15 cellular contexts compared by ENCODE assay signal in the genomic region with DNA sequence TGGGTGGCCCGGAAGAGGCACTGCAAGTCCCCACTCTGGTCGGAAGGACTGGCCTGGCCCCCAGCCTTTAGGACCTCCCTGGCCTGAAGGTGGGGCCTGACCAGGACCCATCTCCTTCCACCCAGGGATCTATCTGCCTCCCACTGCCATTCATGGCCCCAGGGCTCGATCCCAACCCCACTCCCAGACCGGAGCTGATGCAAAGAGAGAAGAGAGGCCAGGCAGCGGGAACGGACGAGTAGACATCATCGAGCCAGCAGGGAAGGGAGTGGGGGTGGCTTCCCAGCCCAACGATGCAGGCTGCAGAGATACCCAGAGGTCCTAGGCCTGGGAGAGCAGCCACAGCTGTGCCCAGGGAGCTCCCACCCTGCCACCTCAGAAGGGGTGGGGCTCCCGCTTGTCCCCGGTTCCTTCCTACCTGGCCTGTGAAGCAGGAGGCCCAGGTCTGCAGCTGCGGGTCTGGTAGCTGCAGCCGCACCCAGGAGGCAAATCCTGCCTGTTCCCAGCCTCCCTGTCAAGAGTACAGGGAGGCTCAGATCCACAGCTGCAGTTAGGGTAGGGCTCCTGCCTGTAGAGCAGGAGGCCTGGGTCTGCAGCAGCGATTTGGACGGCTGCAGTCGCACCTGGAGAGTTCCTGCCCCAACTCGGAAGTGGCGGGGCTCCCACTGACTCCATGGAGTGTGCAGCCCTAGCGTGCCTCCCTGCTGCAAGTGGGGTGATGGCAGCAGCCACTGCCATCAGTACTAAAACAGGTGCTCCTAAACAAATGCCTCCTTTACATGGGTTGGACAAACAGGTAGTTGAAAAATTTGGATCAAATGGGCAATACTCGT.
DNase-seq lines count a peak whose midpoint lies in the region; ATAC-seq and TF ChIP-seq lines count a peak whose summit lies in the region.
"Had no signal": no experiment of that assay in that cellular context is flagged by ENCODE, and none has a peak within 500 bp of the region (broad histone marks: within the 10 kb centered on the region; RNA-seq: fewer than 3 reads in every experiment).

No MANE protein-coding gene starts in this region.

- H3K23ac ChIP-seq in IMR-90 (ENCODE audit: low read depth, low read length) = no peak overlapping the region

- H3K14ac ChIP-seq in IMR-90 (replicated peaks; ENCODE audit: low read depth, low read length) = no peak overlapping the region

- intact Hi-C loops in Right ventricle myocardium inferior (cut with DNase I) (no loop called here), IMR-90 (cut with micrococcal nuclease) (no loop called here)
- intact Hi-C loops in naive thymus-derived CD4-positive, alpha-beta T cell (cut with micrococcal nuclease) = no loop called here

- no peaks in the 10 kb centered on the region for H3K79me1 ChIP-seq in IMR-90 (ENCODE audit: low read depth in 1 of 2, low read length in 2 of 2)

- no peaks in the 10 kb centered on the region for H4K20me1 ChIP-seq in IMR-90 (ENCODE audit: insufficient read depth, low read length)
- H4K20me1 ChIP-seq: BLaER1 had no signal

- no peak overlapping the region for H3K18ac ChIP-seq in IMR-90 (ENCODE audit: low read depth, low read length)

- no peak overlapping the region for H2BK20ac ChIP-seq in IMR-90 (ENCODE audit: low read depth, low read length)

- H4K91ac ChIP-seq in IMR-90 (ENCODE audit: insufficient read depth, low read depth, low read length) = no peak overlapping the region

- TF ChIP-seq CTCF in right atrium auricular region (IDR thresholded peaks at IDR 0.05) (no peak), IMR-90 (conservative IDR thresholded peaks at IDR 0.05; ENCODE audit: low read depth, low read length) (no peak), upper lobe of left lung (IDR thresholded peaks at IDR 0.05) (no peak)

- WGBS in IMR-90 (ENCODE audit: extremely low coverage in 2 of 2, insufficient read length in 1 of 2), 2 experiments = 74% methylated on average over 8 of the region's 20 CpGs; no CpG with 5 or more reads in 1 of the 2 experiments
- WGBS in upper lobe of left lung, 2 donors = 86 to 90% methylated on average over 9 to 20 of the region's 20 CpGs

- no peak overlapping the region for H3K9ac ChIP-seq in IMR-90 (ENCODE audit: low read depth, low read length)
- H3K9ac ChIP-seq: BLaER1 had no signal

- no peak overlapping the region for H4K5ac ChIP-seq in IMR-90 (ENCODE audit: low read depth, low read length)

- H3K27me3 ChIP-seq in right atrium auricular region = no peaks in the 10 kb centered on the region
- no peaks in the 10 kb centered on the region for H3K27me3 ChIP-seq in IMR-90 (ENCODE audit: control insufficient read depth, insufficient read depth, low read length)
- no peaks in the 10 kb centered on the region for H3K27me3 ChIP-seq in naive thymus-derived CD4-positive, alpha-beta T cell (ENCODE audit: control insufficient read depth in 2 of 2, insufficient read depth in 2 of 2, low read length in 2 of 2)
- H3K27me3 ChIP-seq in upper lobe of left lung = no peaks in the 10 kb centered on the region
- H3K27me3 ChIP-seq in MG63 = no peaks in the 10 kb centered on the region
- H3K27me3 ChIP-seq: BLaER1 had no signal

- H3K4me1 ChIP-seq in right atrium auricular region (no peaks in the 10 kb centered on the region), IMR-90 (ENCODE audit: control insufficient read depth, insufficient read depth, low read length) (no peaks in the 10 kb centered on the region), upper lobe of left lung (no peaks in the 10 kb centered on the region)
- no peaks in the 10 kb centered on the region for H3K4me1 ChIP-seq in naive thymus-derived CD4-positive, alpha-beta T cell (ENCODE audit: control insufficient read depth in 2 of 2, insufficient read depth in 2 of 2, low read length in 2 of 2)
- H3K4me1 ChIP-seq: BLaER1, HAP-1 had no signal

- no peak for TF ChIP-seq POLR2A in IMR-90 (IDR thresholded peaks at IDR 0.05; ENCODE audit: low read depth, low read length)
- TF ChIP-seq POLR2A in upper lobe of left lung (IDR thresholded peaks at IDR 0.05) = no peak

- no peak for ATAC-seq in Right ventricle myocardium inferior
- ATAC-seq in IMR-90 (ENCODE audit: low read depth) = no peak
- ATAC-seq in naive thymus-derived CD4-positive, alpha-beta T cell = peak; percentile 24
- ATAC-seq in upper lobe of left lung (ENCODE audit: low FRiP score in 2 of 2) = peak; percentile 8 to 43
- ATAC-seq in GM18861 (IDR thresholded peaks at IDR 0.05; ENCODE audit: unreplicated experiment) = no peak
- ATAC-seq: GM12878 had no signal

- H3K36me3 ChIP-seq in right atrium auricular region (no peaks in the 10 kb centered on the region), IMR-90 (ENCODE audit: control insufficient read depth, insufficient read depth, low read length) (no peaks in the 10 kb centered on the region), upper lobe of left lung (no peaks in the 10 kb centered on the region), MG63 (no peaks in the 10 kb centered on the region)
- no peaks in the 10 kb centered on the region for H3K36me3 ChIP-seq in naive thymus-derived CD4-positive, alpha-beta T cell (ENCODE audit: control insufficient read depth in 2 of 3, insufficient read depth in 3 of 3, low read length in 3 of 3)
- H3K36me3 ChIP-seq: BLaER1, HAP-1 had no signal

- H3K9me3 Mint-ChIP-seq in naive thymus-derived CD4-positive, alpha-beta T cell = peaks cover 0 to 32% (median 11%) of the 10 kb centered on the region in 11 donors

- BruUV-seq in IMR-90 (replicated peaks; lab: Mats Ljungman, UMichigan) = no TSS peak

- in situ Hi-C loops in IMR-90 (cut with MboI; ENCODE audit: low sequenced_read_pairs) = no loop called here

- no peak for TF ChIP-seq RAD21 in IMR-90 (IDR thresholded peaks at IDR 0.05; ENCODE audit: low read length)

- no peak overlapping the region for H4K8ac ChIP-seq in IMR-90 (ENCODE audit: low read depth in 2 of 2, low read length in 2 of 2)

- CTCF ChIA-PET in IMR-90 (lab: Yijun Ruan, JAX) = no interaction called here
- CTCF ChIA-PET in naive thymus-derived CD4-positive, alpha-beta T cell (lab: Charles Lee) = no interaction called here

- H3K9me3 ChIP-seq in right atrium auricular region = no peaks in the 10 kb centered on the region
- H3K9me3 ChIP-seq in IMR-90 (ENCODE audit: control insufficient read depth, insufficient read depth, low read length) = peaks cover 15% of the 10 kb centered on the region
- no peaks in the 10 kb centered on the region for H3K9me3 ChIP-seq in naive thymus-derived CD4-positive, alpha-beta T cell (ENCODE audit: control insufficient read depth in 2 of 3, low read length in 3 of 3)
- peaks cover 3 to 12% (median 4%) of the 10 kb centered on the region in 4 donors for H3K9me3 ChIP-seq in upper lobe of left lung
- no peaks in the 10 kb centered on the region for H3K9me3 ChIP-seq in MG63
- H3K9me3 ChIP-seq: BLaER1, HAP-1 had no signal

- dilution Hi-C loops in IMR-90 (cut with HindIII; ENCODE audit: low sequenced_read_pairs, unreplicated experiment) = no loop called here

- H3K4me1 Mint-ChIP-seq in naive thymus-derived CD4-positive, alpha-beta T cell = no peaks in the 10 kb centered on the region
- H3K4me1 Mint-ChIP-seq: CD8-positive, alpha-beta memory T cell had no signal

- peak; percentile 37 for DNase-seq in Right ventricle myocardium inferior (ENCODE audit: missing footprints)
- DNase-seq in right atrium auricular region (ENCODE audit: low spot score) = no peak
- DNase-seq in IMR-90 = no peak
- DNase-seq in naive thymus-derived CD4-positive, alpha-beta T cell = no peak
- peak in 1 of 2 donors; percentile 49 for DNase-seq in upper lobe of left lung
- DNase-seq in MG63 = no peak
- no peak for DNase-seq in SHP77 (lab: John Stamatoyannopoulos, UW)
- DNase-seq: 8988T; AML-193; CD8-positive, alpha-beta memory T cell; DMS79 had no signal

- peak overlapping the region; percentile 16 for H2AK9ac ChIP-seq in IMR-90 (replicated peaks; ENCODE audit: low read depth, low read length, poor library complexity)

- no peaks in the 10 kb centered on the region for H3K9me1 ChIP-seq in IMR-90 (ENCODE audit: insufficient read depth, low read length)

- H2BK120ac ChIP-seq in IMR-90 (ENCODE audit: low read depth, low read length) = no peak overlapping the region

- H2AK5ac ChIP-seq in IMR-90 (ENCODE audit: low read depth, low read length) = no peak overlapping the region

- no peak overlapping the region for H3K27ac Mint-ChIP-seq in naive thymus-derived CD4-positive, alpha-beta T cell
- H3K27ac Mint-ChIP-seq: CD8-positive, alpha-beta memory T cell had no signal

- H3K4me3 ChIP-seq in right atrium auricular region = no peak overlapping the region
- no peak overlapping the region for H3K4me3 ChIP-seq in IMR-90 (ENCODE audit: insufficient read depth, low read depth, low read length)
- H3K4me3 ChIP-seq in naive thymus-derived CD4-positive, alpha-beta T cell (ENCODE audit: low read length) = no peak overlapping the region
- no peak overlapping the region for H3K4me3 ChIP-seq in upper lobe of left lung
- no peak overlapping the region for H3K4me3 ChIP-seq in MG63
- H3K4me3 ChIP-seq: BLaER1, GM12878, HAP-1 had no signal

- H2BK5ac ChIP-seq in IMR-90 (ENCODE audit: low read depth, low read length, poor library complexity, severe bottlenecking) = no peak overlapping the region

- no peaks in the 10 kb centered on the region for H3K27me3 Mint-ChIP-seq in naive thymus-derived CD4-positive, alpha-beta T cell
- H3K27me3 Mint-ChIP-seq: CD8-positive, alpha-beta memory T cell had no signal

- no peak overlapping the region for H3K4ac ChIP-seq in IMR-90 (ENCODE audit: low read depth, low read length)

- no peak overlapping the region for H3K27ac ChIP-seq in right atrium auricular region
- no peak overlapping the region for H3K27ac ChIP-seq in IMR-90 (ENCODE audit: insufficient read depth, low read length)
- H3K27ac ChIP-seq in naive thymus-derived CD4-positive, alpha-beta T cell (ENCODE audit: low read depth, low read length) = no peak overlapping the region
- H3K27ac ChIP-seq in upper lobe of left lung = no peak overlapping the region
- H3K27ac ChIP-seq: BLaER1 had no signal

- no peak overlapping the region for H2AFZ ChIP-seq in IMR-90 (replicated peaks; ENCODE audit: low read length, poor library complexity)

- no peak overlapping the region for H3K4me3 Mint-ChIP-seq in naive thymus-derived CD4-positive, alpha-beta T cell
- H3K4me3 Mint-ChIP-seq: CD8-positive, alpha-beta memory T cell had no signal

- H3K36me3 Mint-ChIP-seq in naive thymus-derived CD4-positive, alpha-beta T cell = no peaks in the 10 kb centered on the region
- H3K36me3 Mint-ChIP-seq: CD8-positive, alpha-beta memory T cell had no signal

- no peak overlapping the region for H2BK15ac ChIP-seq in IMR-90 (ENCODE audit: low read depth, low read length)

- POLR2A ChIA-PET in IMR-90 (lab: Charles Lee; ENCODE audit: unreplicated experiment) = no interaction called here
- POLR2A ChIA-PET in naive thymus-derived CD4-positive, alpha-beta T cell (lab: Charles Lee) = no interaction called here

- TF ChIP-seq EP300 in upper lobe of left lung (IDR thresholded peaks at IDR 0.05) = no peak

- no peak overlapping the region for H3K56ac ChIP-seq in IMR-90 (ENCODE audit: extremely low read depth, insufficient read depth, low read length)

- H3K4me2 ChIP-seq in IMR-90 (ENCODE audit: low read depth, low read length) = no peak overlapping the region
- H3K4me2 ChIP-seq: BLaER1 had no signal

TF ChIP-seq in IMR-90, 13 proteins besides CTCF, POLR2A, EP300 and RAD21 (continues in another document):
- TF ChIP-seq SMC3 (IDR thresholded peaks at IDR 0.05; ENCODE audit: low read depth, low read length) = no peak
- no peak for TF ChIP-seq CEBPB (IDR thresholded peaks at IDR 0.05; ENCODE audit: low read depth, low read length)
- no peak for TF ChIP-seq BHLHE40 (IDR thresholded peaks at IDR 0.05; ENCODE audit: low read depth, low read length)

Comparison
In these comparisons a context has a peak if more than half of its experiments do, and no peak if none do; other contexts are left out.
1. ATAC-seq: peak in naive thymus-derived CD4-positive, alpha-beta T cell (single experiment) and upper lobe of left lung (2 of 2); none in Right ventricle myocardium inferior (single experiment), IMR-90 (single experiment) and GM18861 (single experiment).